2 cellular contexts compared by ENCODE assay signal in the genomic region with DNA sequence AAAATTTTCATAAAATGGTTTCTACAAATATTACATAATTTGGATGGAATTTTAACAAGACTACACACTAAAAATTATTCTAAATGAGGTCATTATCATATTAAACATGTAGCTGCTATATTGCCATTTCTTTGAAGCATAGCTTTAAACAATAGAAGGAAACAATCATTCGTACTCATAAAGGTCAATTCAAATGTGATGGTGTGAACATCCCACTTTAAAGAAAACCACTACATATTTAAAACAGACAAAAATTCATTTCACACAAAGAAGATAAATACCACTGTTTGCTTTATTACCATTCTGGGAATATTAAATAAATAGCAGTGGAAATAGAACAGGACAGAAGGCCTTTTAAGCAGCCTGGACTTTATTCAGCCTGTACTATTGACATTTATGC.
TF ChIP-seq lines count a peak whose summit lies in the region.

No MANE protein-coding gene starts in this region.

TF ChIP-seq in K562, 482 proteins besides CTCF, POLR2A, EP300 and RAD21:
- TF ChIP-seq, protein P1, sequence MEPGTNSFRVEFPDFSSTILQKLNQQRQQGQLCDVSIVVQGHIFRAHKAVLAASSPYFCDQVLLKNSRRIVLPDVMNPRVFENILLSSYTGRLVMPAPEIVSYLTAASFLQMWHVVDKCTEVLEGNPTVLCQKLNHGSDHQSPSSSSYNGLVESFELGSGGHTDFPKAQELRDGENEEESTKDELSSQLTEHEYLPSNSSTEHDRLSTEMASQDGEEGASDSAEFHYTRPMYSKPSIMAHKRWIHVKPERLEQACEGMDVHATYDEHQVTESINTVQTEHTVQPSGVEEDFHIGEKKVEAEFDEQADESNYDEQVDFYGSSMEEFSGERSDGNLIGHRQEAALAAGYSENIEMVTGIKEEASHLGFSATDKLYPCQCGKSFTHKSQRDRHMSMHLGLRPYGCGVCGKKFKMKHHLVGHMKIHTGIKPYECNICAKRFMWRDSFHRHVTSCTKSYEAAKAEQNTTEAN (CRISPR knock-in tag; IDR thresholded peaks at IDR 0.05) = no peak
- TF ChIP-seq STAT5A (IDR thresholded peaks at IDR 0.05; ENCODE audit: borderline replicate concordance, low read length) (peak; percentile 20; the same call in 1 of the 2 replicates), ARID2 (IDR thresholded peaks at IDR 0.05) (no peak), POLR2H (tag; IDR thresholded peaks at IDR 0.05; ENCODE audit: low read depth) (peak; percentile 37; the same call in 1 of the 2 replicates)
TF ChIP-seq in K562: peak in this region for 2.

TF ChIP-seq in endothelial cell of umbilical vein, 7 proteins besides CTCF, POLR2A, EP300 and RAD21 (continued from another document):
- TF ChIP-seq, protein P2, sequence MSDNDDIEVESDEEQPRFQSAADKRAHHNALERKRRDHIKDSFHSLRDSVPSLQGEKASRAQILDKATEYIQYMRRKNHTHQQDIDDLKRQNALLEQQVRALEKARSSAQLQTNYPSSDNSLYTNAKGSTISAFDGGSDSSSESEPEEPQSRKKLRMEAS (IDR thresholded peaks at IDR 0.05; ENCODE audit: insufficient read depth, insufficient read length) = no peak
- TF ChIP-seq POLR2AphosphoS5 (IDR thresholded peaks at IDR 0.05; ENCODE audit: insufficient read depth, low read depth, low read length) = no peak
- TF ChIP-seq JUN (IDR thresholded peaks at IDR 0.05; ENCODE audit: borderline replicate concordance, insufficient read depth, insufficient read length, low read depth) = no peak
